Comparison of ENCODE assay signal across 13 cellular contexts in the genomic region with DNA sequence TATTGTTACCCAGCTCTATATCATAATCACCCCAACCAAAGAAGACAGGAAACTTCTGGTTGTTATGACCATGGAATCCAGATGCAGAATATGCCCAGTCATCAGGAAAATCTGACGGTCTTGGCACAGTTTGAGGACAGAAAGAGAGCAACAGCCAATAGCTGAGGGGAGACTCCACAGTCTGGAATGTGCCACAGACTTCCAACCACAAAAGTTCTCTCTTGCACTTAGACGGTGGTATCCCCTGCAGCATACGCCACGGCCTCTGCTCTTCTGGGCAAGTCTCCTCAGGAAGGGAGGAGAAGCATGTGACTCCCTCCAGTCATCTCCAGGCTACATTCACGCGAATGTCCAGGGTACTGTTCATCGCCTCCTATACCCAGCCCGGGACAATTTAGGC. TPM values are rescaled to one million over a fixed set of nuclear protein-coding genes. Genes with fewer than 3 reads are reported as not detected.
DNase-seq lines count a peak whose midpoint lies in the region; ATAC-seq, FAIRE-seq and TF ChIP-seq lines count a peak whose summit lies in the region.
"Had no signal": no experiment of that assay in that cellular context is flagged by ENCODE, and none has a peak within 500 bp of the region (broad histone marks: within the 10 kb centered on the region; RNA-seq: fewer than 3 reads in every experiment).

No MANE protein-coding gene starts in this region.

- H3K4me3 Mint-ChIP-seq in activated T-helper 17 cell treated with anti-CD3 and anti-CD28 coated beads, Interleukin-2, amount 50 U/mL, for 72 hours = no peak overlapping the region
- no peak overlapping the region for H3K4me3 Mint-ChIP-seq in natural killer cell treated with Interleukin-12 subunit alpha and Interleukin-12 subunit beta and Interleukin-15 and Interleukin-18, amount 100 ng/mL, for 72 hours
- H3K4me3 Mint-ChIP-seq: dendritic cell treated with granulocyte-macrophage colony-stimulating factor and Interleukin-4, amounts not matched to agents 40 ng/mL and 50 ng/mL, for 4 days had no signal

- peaks cover 20% of the 10 kb centered on the region for H3K4me1 Mint-ChIP-seq in activated T-helper 17 cell treated with anti-CD3 and anti-CD28 coated beads, Interleukin-2, amount 50 U/mL, for 72 hours
- peaks cover 17 to 21% of the 10 kb centered on the region in 2 donors for H3K4me1 Mint-ChIP-seq in natural killer cell treated with Interleukin-12 subunit alpha and Interleukin-12 subunit beta and Interleukin-15 and Interleukin-18, amount 100 ng/mL, for 72 hours (ENCODE audit: low read depth in 2 of 2)

- no peak overlapping the region for H3K4me3 ChIP-seq in right atrium auricular region
- H3K4me3 ChIP-seq in mesenchymal stem cell (ENCODE audit: insufficient read depth in 1 of 2, low read depth in 1 of 2, low read length in 2 of 2) = peak overlapping the region in 1 of 2 experiments; percentile 28

- H3K9ac ChIP-seq in mesenchymal stem cell (ENCODE audit: low read length) = peak overlapping the region; percentile 72

- H3K23ac ChIP-seq in mesenchymal stem cell (ENCODE audit: low read length in 2 of 2) = no peak overlapping the region

- peak overlapping the region in 1 of 2 experiments; percentile 2 for H3K14ac ChIP-seq in mesenchymal stem cell (ENCODE audit: low read length in 2 of 2)

- no peak for TF ChIP-seq CTCF in right atrium auricular region (IDR thresholded peaks at IDR 0.05)

- peak; percentile 62 for ATAC-seq in Right ventricle myocardium superior (ENCODE audit: poor library complexity)
- ATAC-seq in HG02678 (IDR thresholded peaks at IDR 0.05; ENCODE audit: unreplicated experiment) = no peak
- no peak for ATAC-seq in activated T-helper 17 cell treated with anti-CD3 and anti-CD28 coated beads, Interleukin-2, amount 50 U/mL, for 72 hours (replicated peaks)
- no peak for ATAC-seq in natural killer cell treated with Interleukin-12 subunit alpha and Interleukin-12 subunit beta and Interleukin-15 and Interleukin-18, amount 100 ng/mL, for 72 hours

- peaks cover 6% of the 10 kb centered on the region for H3K36me3 Mint-ChIP-seq in activated T-helper 17 cell treated with anti-CD3 and anti-CD28 coated beads, Interleukin-2, amount 50 U/mL, for 72 hours (ENCODE audit: low read depth)
- H3K36me3 Mint-ChIP-seq in natural killer cell treated with Interleukin-12 subunit alpha and Interleukin-12 subunit beta and Interleukin-15 and Interleukin-18, amount 100 ng/mL, for 72 hours = peaks cover 5% of the 10 kb centered on the region

- H3K27ac Mint-ChIP-seq in activated T-helper 17 cell treated with anti-CD3 and anti-CD28 coated beads, Interleukin-2, amount 50 U/mL, for 72 hours = no peak overlapping the region
- H3K27ac Mint-ChIP-seq in natural killer cell treated with Interleukin-12 subunit alpha and Interleukin-12 subunit beta and Interleukin-15 and Interleukin-18, amount 100 ng/mL, for 72 hours = no peak overlapping the region
- H3K27ac Mint-ChIP-seq: dendritic cell treated with granulocyte-macrophage colony-stimulating factor and Interleukin-4, amounts not matched to agents 40 ng/mL and 50 ng/mL, for 4 days had no signal

- H4K8ac ChIP-seq in mesenchymal stem cell (ENCODE audit: low read length) = no peak overlapping the region

- no peaks in the 10 kb centered on the region for H3K27me3 ChIP-seq in right atrium auricular region
- H3K27me3 ChIP-seq in mesenchymal stem cell (ENCODE audit: control insufficient read depth in 1 of 2, insufficient read depth in 1 of 2, low read length in 2 of 2) = no peaks in the 10 kb centered on the region

- peaks cover 36% of the 10 kb centered on the region for H3K79me1 ChIP-seq in mesenchymal stem cell (replicated peaks; ENCODE audit: low read length, poor library complexity, severe bottlenecking)

- H3K18ac ChIP-seq in mesenchymal stem cell (ENCODE audit: low read depth in 1 of 2, low read length in 2 of 2) = no peak overlapping the region

- H3K27me3 Mint-ChIP-seq in activated T-helper 17 cell treated with anti-CD3 and anti-CD28 coated beads, Interleukin-2, amount 50 U/mL, for 72 hours = no peaks in the 10 kb centered on the region
- H3K27me3 Mint-ChIP-seq in natural killer cell treated with Interleukin-12 subunit alpha and Interleukin-12 subunit beta and Interleukin-15 and Interleukin-18, amount 100 ng/mL, for 72 hours = no peaks in the 10 kb centered on the region
- H3K27me3 Mint-ChIP-seq: dendritic cell treated with granulocyte-macrophage colony-stimulating factor and Interleukin-4, amounts not matched to agents 40 ng/mL and 50 ng/mL, for 4 days had no signal

- H2BK5ac ChIP-seq in mesenchymal stem cell (ENCODE audit: low read depth, low read length, poor library complexity, severe bottlenecking) = no peak overlapping the region

- DNase-seq in Right ventricle myocardium superior (no peak), right atrium auricular region (ENCODE audit: low spot score) (no peak), dermis microvascular lymphatic vessel endothelial cell (ENCODE audit: low read depth in 2 of 2) (peak; percentile 93 to 96), mesenchymal stem cell (peak; percentile 57), H54 (ENCODE audit: insufficient read length, low spot score) (no peak)
- DNase-seq in natural killer cell treated with Interleukin-12 subunit alpha and Interleukin-12 subunit beta and Interleukin-15 and Interleukin-18, amount 100 ng/mL, for 72 hours (ENCODE audit: low spot score) = no peak
- DNase-seq: activated T-cell treated with anti-CD3 and anti-CD28 coated beads, Interleukin-2, amount 50 U/mL, for 1 hour; islet precursor cell; T-helper 9 cell had no signal

- peak overlapping the region in 1 of 2 donors; percentile 54 for H3K27ac ChIP-seq in right atrium auricular region
- H3K27ac ChIP-seq in mesenchymal stem cell (ENCODE audit: low read length, poor library complexity, severe bottlenecking) = peak overlapping the region; percentile 10

- H2AK5ac ChIP-seq in mesenchymal stem cell (ENCODE audit: low read length, severe bottlenecking) = no peak overlapping the region

- H3K4ac ChIP-seq in mesenchymal stem cell (ENCODE audit: low read depth in 1 of 2, low read length in 2 of 2) = no peak overlapping the region

- H2BK12ac ChIP-seq in mesenchymal stem cell (ENCODE audit: low read length in 2 of 2) = no peak overlapping the region

- no peak overlapping the region for H2BK120ac ChIP-seq in mesenchymal stem cell (ENCODE audit: low read depth, low read length)

- H3K4me2 ChIP-seq in mesenchymal stem cell (ENCODE audit: low read length, poor library complexity, severe bottlenecking) = no peak overlapping the region

- H2AFZ ChIP-seq in mesenchymal stem cell (ENCODE audit: low read depth, low read length) = no peak overlapping the region

- H3K9me3 ChIP-seq in right atrium auricular region (no peaks in the 10 kb centered on the region), mesenchymal stem cell (ENCODE audit: control insufficient read depth, low read length) (no peaks in the 10 kb centered on the region)

- TF ChIP-seq POLR2A in H54 (IDR thresholded peaks at IDR 0.05; ENCODE audit: low read depth, low read length) = no peak

- intact Hi-C loops in Right ventricle myocardium superior (cut with DNase I) = no loop called here

- peaks cover 4% of the 10 kb centered on the region for H3K9me3 Mint-ChIP-seq in activated T-helper 17 cell treated with anti-CD3 and anti-CD28 coated beads, Interleukin-2, amount 50 U/mL, for 72 hours
- peaks cover 3% of the 10 kb centered on the region for H3K9me3 Mint-ChIP-seq in natural killer cell treated with Interleukin-12 subunit alpha and Interleukin-12 subunit beta and Interleukin-15 and Interleukin-18, amount 100 ng/mL, for 72 hours

- H3K4me1 ChIP-seq in right atrium auricular region (peaks cover 0 to 6% of the 10 kb centered on the region in 2 donors), mesenchymal stem cell (ENCODE audit: control insufficient read depth, insufficient read depth, low read depth, low read length) (peaks cover 4% of the 10 kb centered on the region)

- H3K36me3 ChIP-seq in right atrium auricular region = no peaks in the 10 kb centered on the region
- peaks cover 0 to 4% of the 10 kb centered on the region in 2 experiments for H3K36me3 ChIP-seq in mesenchymal stem cell (ENCODE audit: control insufficient read depth in 1 of 2, insufficient read depth in 2 of 2, low read depth in 1 of 2, low read length in 2 of 2)

- no peak overlapping the region for H4K91ac ChIP-seq in mesenchymal stem cell (ENCODE audit: low read length)

- 92% methylated on average over 8 of the region's 8 CpGs for WGBS in mesenchymal stem cell

- FAIRE-seq in H54 (lab: Jason Lieb, UNC) = no peak
- FAIRE-seq: A204.1 had no signal

- H2BK15ac ChIP-seq in mesenchymal stem cell (ENCODE audit: low read depth, poor library complexity, severe bottlenecking) = no peak overlapping the region

RNA-seq across cellular contexts. Expression of a gene that starts 18.4 kb away (rescaled TPM):
- total RNA-seq in Right ventricle myocardium superior (13.0 TPM), right atrium auricular region (10 to 100 TPM in 1 of 2 donors, 1 to 10 TPM in 1; 8.5 to 16.9 TPM), dermis microvascular lymphatic vessel endothelial cell (1.3 and 2.4 TPM in 2 replicates)
- 9.0 TPM for polyA plus RNA-seq in mesenchymal stem cell (2013, experiment 1 of 2)
- polyA plus RNA-seq in mesenchymal stem cell (2013, experiment 2 of 2) = 7.6 TPM
- 10 to 100 TPM; 10.3 to 37.1 TPM for total RNA-seq in activated T-helper 17 cell treated with anti-CD3 and anti-CD28 coated beads, Interleukin-2, amount 50 U/mL, for 72 hours
- 10 to 100 TPM; 11.8 to 40.5 TPM for total RNA-seq in natural killer cell treated with Interleukin-12 subunit alpha and Interleukin-12 subunit beta and Interleukin-15 and Interleukin-18, amount 100 ng/mL, for 72 hours

Comparison
In these comparisons a context has a peak if more than half of its experiments do, and no peak if none do; other contexts are left out.
1. DNase-seq: peak in dermis microvascular lymphatic vessel endothelial cell (2 of 2) and mesenchymal stem cell (single experiment); none in Right ventricle myocardium superior (single experiment), right atrium auricular region (single experiment), H54 (single experiment) and natural killer cell treated with Interleukin-12 subunit alpha and Interleukin-12 subunit beta and Interleukin-15 and Interleukin-18, amount 100 ng/mL, for 72 hours (single experiment).